ENCODE assay signal across 7 cellular contexts in genomic region chr11:72736452-72737069, GRCh38. TPM values are rescaled to one million over a fixed set of nuclear protein-coding genes. Genes with fewer than 3 reads are reported as not detected.
A peak's percentile ranks its signal among the peaks of the same experiment; 100 is the strongest.
DNase-seq lines count a peak whose midpoint lies in the region; ATAC-seq and TF ChIP-seq lines count a peak whose summit lies in the region.

No MANE protein-coding gene starts in this region.

- H3K4me1 Mint-ChIP-seq in activated B cell treated with CpG ODN at 0.5 μM for 24 hours = peaks cover 83% of the 10 kb centered on the region
- peaks cover 66 to 81% of the 10 kb centered on the region in 2 donors for H3K4me1 Mint-ChIP-seq in stimulated activated naive B cell treated with anti-CD40 and anti-IgM and Interleukin-4, amounts not matched to agents 10 μg/mL and 1 μg/mL and 100 μg/mL, for 72 hours

- peak overlapping the region; percentile 65 for H3K27ac ChIP-seq in HUES48 (ENCODE audit: low read depth, low read length)

- no peak overlapping the region for H3K4me3 ChIP-seq in HUES48 (ENCODE audit: low read depth, low read length)
- no peak overlapping the region for H3K4me3 ChIP-seq in cardiac fibroblast (replicated peaks in 1 of 2; ENCODE audit: low read depth in 2 of 2, low read length in 2 of 2)
- peak overlapping the region; percentile 56 for H3K4me3 ChIP-seq in mononuclear cell (ENCODE audit: low read length)

- H3K9me3 ChIP-seq in HUES48 (ENCODE audit: control insufficient read depth, insufficient read depth, low read length) = no peaks in the 10 kb centered on the region
- H3K9me3 ChIP-seq in mononuclear cell (ENCODE audit: low read depth, low read length) = no peaks in the 10 kb centered on the region

- H3K4me1 ChIP-seq in HUES48 (ENCODE audit: control insufficient read depth, insufficient read depth, low read length) (peaks cover 29% of the 10 kb centered on the region), mononuclear cell (ENCODE audit: insufficient read depth, low read length) (peaks cover 96% of the 10 kb centered on the region)

- TF ChIP-seq CTCF in activated B cell treated with CpG ODN at 0.5 μM for 24 hours (IDR thresholded peaks at IDR 0.05) = no peak
- TF ChIP-seq CTCF in cardiac fibroblast (IDR thresholded peaks at IDR 0.05; ENCODE audit: low read depth, low read length) = no peak

- no peak overlapping the region for H3K9ac ChIP-seq in HUES48 (ENCODE audit: low read depth, low read length)

- H3K9me3 Mint-ChIP-seq in activated B cell treated with CpG ODN at 0.5 μM for 24 hours = no peaks in the 10 kb centered on the region
- peaks cover under 1% of the 10 kb centered on the region in 2 donors for H3K9me3 Mint-ChIP-seq in stimulated activated naive B cell treated with anti-CD40 and anti-IgM and Interleukin-4, amounts not matched to agents 10 μg/mL and 1 μg/mL and 100 μg/mL, for 72 hours

- POLR2A ChIA-PET in activated B cell treated with CpG ODN at 0.5 μM for 24 hours (lab: Charles Lee) = interaction anchor here (0.6 to 2.9 kb wide), 12 partner anchors 8 to 1243 kb away, joined by 3 to 13 read pairs (median 4); partner anchors contain the start of genes ATG16L2, FCHSD2 and STARD10

- no peaks in the 10 kb centered on the region for H3K36me3 ChIP-seq in HUES48 (ENCODE audit: control insufficient read depth, insufficient read depth, low read length)

- CTCF ChIA-PET in activated B cell treated with CpG ODN at 0.5 μM for 24 hours (lab: Charles Lee) = interaction anchor here (1.2 to 3.4 kb wide), 3 partner anchors 10 to 441 kb away, joined by 3 to 42 read pairs (median 6); no protein-coding TSS in a partner anchor

- intact Hi-C loops in activated B cell treated with CpG ODN at 0.5 μM for 24 hours (cut with micrococcal nuclease) = loop anchor here (1.0 to 5.0 kb wide), 6 partner anchors 8 to 651 kb away; partner anchors contain the start of gene ATG16L2

- H3K27me3 ChIP-seq in HUES48 (ENCODE audit: control insufficient read depth, insufficient read depth, low read length) (no peaks in the 10 kb centered on the region), mononuclear cell (ENCODE audit: insufficient read depth, low read length) (no peaks in the 10 kb centered on the region)

- H3K36me3 Mint-ChIP-seq in activated B cell treated with CpG ODN at 0.5 μM for 24 hours (ENCODE audit: low read depth) = peaks cover 22% of the 10 kb centered on the region
- H3K36me3 Mint-ChIP-seq in stimulated activated naive B cell treated with anti-CD40 and anti-IgM and Interleukin-4, amounts not matched to agents 10 μg/mL and 1 μg/mL and 100 μg/mL, for 72 hours = peaks cover 27 to 40% of the 10 kb centered on the region in 2 donors

- H3K27me3 Mint-ChIP-seq in activated B cell treated with CpG ODN at 0.5 μM for 24 hours = no peaks in the 10 kb centered on the region
- no peaks in the 10 kb centered on the region for H3K27me3 Mint-ChIP-seq in stimulated activated naive B cell treated with anti-CD40 and anti-IgM and Interleukin-4, amounts not matched to agents 10 μg/mL and 1 μg/mL and 100 μg/mL, for 72 hours

- ATAC-seq in activated B cell treated with CpG ODN at 0.5 μM for 24 hours (ENCODE audit: low read depth) (peak; percentile 41), HG02981 (IDR thresholded peaks at IDR 0.05; ENCODE audit: unreplicated experiment) (no peak), HG02970 (IDR thresholded peaks at IDR 0.05; ENCODE audit: low FRiP score, unreplicated experiment) (no peak)
- ATAC-seq in stimulated activated naive B cell treated with anti-CD40 and anti-IgM and Interleukin-4, amounts not matched to agents 10 μg/mL and 1 μg/mL and 100 μg/mL, for 72 hours (replicated peaks) = peak; percentile 49 to 55

- H3K27ac Mint-ChIP-seq in activated B cell treated with CpG ODN at 0.5 μM for 24 hours = peak overlapping the region; percentile 99
- peak overlapping the region; percentile 97 for H3K27ac Mint-ChIP-seq in stimulated activated naive B cell treated with anti-CD40 and anti-IgM and Interleukin-4, amounts not matched to agents 10 μg/mL and 1 μg/mL and 100 μg/mL, for 72 hours

- DNase-seq in activated B cell treated with CpG ODN at 0.5 μM for 24 hours (peak; percentile 47), cardiac fibroblast (ENCODE audit: low read depth in 2 of 2) (peak; percentile 59 to 76)
- peak; percentile 55 for DNase-seq in stimulated activated naive B cell treated with anti-CD40 and anti-IgM and Interleukin-4, amounts not matched to agents 10 μg/mL and 1 μg/mL and 100 μg/mL, for 72 hours

- H3K4me3 Mint-ChIP-seq in activated B cell treated with CpG ODN at 0.5 μM for 24 hours = peak overlapping the region; percentile 82
- H3K4me3 Mint-ChIP-seq in stimulated activated naive B cell treated with anti-CD40 and anti-IgM and Interleukin-4, amounts not matched to agents 10 μg/mL and 1 μg/mL and 100 μg/mL, for 72 hours = peak overlapping the region; percentile 87 to 91

RNA-seq across cellular contexts. Expression of gene ARAP1, which starts 15.6 kb away (rescaled TPM):
- total RNA-seq in activated B cell treated with CpG ODN at 0.5 μM for 24 hours (113 and 139 TPM in 2 replicates), mononuclear cell (74.3 TPM)

RNA-seq across cellular contexts. Expression of gene STARD10, which starts 57.3 kb away (rescaled TPM):
- total RNA-seq in activated B cell treated with CpG ODN at 0.5 μM for 24 hours (42.6 and 46.8 TPM in 2 replicates), mononuclear cell (10.2 TPM)

Comparison
In these comparisons a context has a peak if more than half of its experiments do, and no peak if none do; other contexts are left out.
1. ATAC-seq: peak in activated B cell treated with CpG ODN at 0.5 μM for 24 hours (single experiment) and stimulated activated naive B cell treated with anti-CD40 and anti-IgM and Interleukin-4, amounts not matched to agents 10 μg/mL and 1 μg/mL and 100 μg/mL, for 72 hours (2 of 2); none in HG02981 (single experiment) and HG02970 (single experiment).
2. Peak in every context shown above with its lines, with median percentiles within 50 percentile points of each other: DNase-seq.